ENCODE assay signal across 24 cellular contexts in genomic region chr18:61169386-61169785, GRCh38.
DNase-seq lines count a peak whose midpoint lies in the region; ATAC-seq, FAIRE-seq and TF ChIP-seq lines count a peak whose summit lies in the region.
"Had no signal": no experiment of that assay in that cellular context is flagged by ENCODE, and none has a peak within 500 bp of the region (broad histone marks: within the 10 kb centered on the region; RNA-seq: fewer than 3 reads in every experiment).

No MANE protein-coding gene starts in this region.

- H3K4me3 ChIP-seq in HepG2 (replicated peaks in 1 of 3; ENCODE audit: insufficient read depth in 1 of 3, low read depth in 2 of 3, low read length in 3 of 3) (no peak overlapping the region), right lobe of liver (no peak overlapping the region), epithelial cell of esophagus (ENCODE audit: low read length) (no peak overlapping the region), body of pancreas (no peak overlapping the region)
- H3K4me3 ChIP-seq: BLaER1, GM23248 had no signal

- H4K20me1 ChIP-seq in HepG2 (ENCODE audit: insufficient read depth, low read length), result no peaks in the 10 kb centered on the region
- H4K20me1 ChIP-seq: BLaER1 had no signal

- H3K27me3 ChIP-seq in HepG2 (ENCODE audit: control insufficient read depth in 1 of 2, insufficient read depth in 2 of 2, low read length in 2 of 2), result no peaks in the 10 kb centered on the region; a peak in 1 of 5 replicates
- H3K27me3 ChIP-seq in right lobe of liver, result no peaks in the 10 kb centered on the region
- H3K27me3 ChIP-seq in body of pancreas, result no peaks in the 10 kb centered on the region
- H3K27me3 ChIP-seq: BLaER1 had no signal

- no peak for TF ChIP-seq RAD21 in HepG2 (CRISPR knock-in tag; IDR thresholded peaks at IDR 0.05)

- H3K4me2 ChIP-seq in HepG2 (ENCODE audit: low read depth, low read length), result no peak overlapping the region
- H3K4me2 ChIP-seq: BLaER1 had no signal

- H2AFZ ChIP-seq in HepG2 (ENCODE audit: low read length), result no peak overlapping the region
- H2AFZ ChIP-seq: GM23248 had no signal

- H3K4me3 Mint-ChIP-seq in activated T-helper 2 cell treated with anti-CD3 and anti-CD28 coated beads, Interferon-gamma antibody, Interleukin-2, Interleukin-4, amounts not matched to agents 10 μg/mL and 5 μg/mL and 100 μg/mL, durations not matched to agents 14 hours and 24 hours and 36 hours (ENCODE audit: low read depth), result no peak overlapping the region
- H3K4me3 Mint-ChIP-seq: B cell; CD4-positive, CD25-positive, alpha-beta regulatory T cell; CD8-positive, alpha-beta T cell had no signal

- no peaks in the 10 kb centered on the region; the same call in 1 of the 2 replicates for H3K9me3 ChIP-seq in HepG2 (ENCODE audit: low read length)
- no peaks in the 10 kb centered on the region for H3K9me3 ChIP-seq in right lobe of liver
- no peaks in the 10 kb centered on the region for H3K9me3 ChIP-seq in body of pancreas
- H3K9me3 ChIP-seq: BLaER1, Caco-2 had no signal

- TF ChIP-seq CTCF in HepG2 (CRISPR knock-in tag; IDR thresholded peaks at IDR 0.05) (no peak), right lobe of liver (IDR thresholded peaks at IDR 0.05) (no peak), epithelial cell of esophagus (IDR thresholded peaks at IDR 0.05; ENCODE audit: insufficient read depth, low read depth, low read length, missing control alignments) (no peak), body of pancreas (IDR thresholded peaks at IDR 0.05) (no peak)

- H3K27ac ChIP-seq in HepG2 (ENCODE audit: extremely low read length, insufficient read depth, low read length), result no peak overlapping the region
- no peak overlapping the region for H3K27ac ChIP-seq in right lobe of liver
- no peak overlapping the region for H3K27ac ChIP-seq in body of pancreas
- H3K27ac ChIP-seq: 22Rv1, BLaER1, C4-2B, GM23248 had no signal

- BruUV-seq in HepG2 (replicated peaks; lab: Mats Ljungman, UMichigan), result no TSS peak

- H3K27ac Mint-ChIP-seq in activated T-helper 2 cell treated with anti-CD3 and anti-CD28 coated beads, Interferon-gamma antibody, Interleukin-2, Interleukin-4, amounts not matched to agents 10 μg/mL and 5 μg/mL and 100 μg/mL, durations not matched to agents 14 hours and 24 hours and 36 hours, result no peak overlapping the region
- H3K27ac Mint-ChIP-seq: B cell; CD4-positive, CD25-positive, alpha-beta regulatory T cell; CD8-positive, alpha-beta T cell had no signal

- H3K9me3 Mint-ChIP-seq in activated T-helper 2 cell treated with anti-CD3 and anti-CD28 coated beads, Interferon-gamma antibody, Interleukin-2, Interleukin-4, amounts not matched to agents 10 μg/mL and 5 μg/mL and 100 μg/mL, durations not matched to agents 14 hours and 24 hours and 36 hours, result no peaks in the 10 kb centered on the region
- H3K9me3 Mint-ChIP-seq: CD8-positive, alpha-beta T cell had no signal

- in situ Hi-C loops in HepG2 (cut with HindIII; ENCODE audit: extremely low pct_ligation_motif_present, low pct_unique_long_range_greater_than_20kb), result no loop called here

- H3K4me1 Mint-ChIP-seq in activated T-helper 2 cell treated with anti-CD3 and anti-CD28 coated beads, Interferon-gamma antibody, Interleukin-2, Interleukin-4, amounts not matched to agents 10 μg/mL and 5 μg/mL and 100 μg/mL, durations not matched to agents 14 hours and 24 hours and 36 hours (ENCODE audit: low read depth), result no peaks in the 10 kb centered on the region
- H3K4me1 Mint-ChIP-seq: B cell; CD4-positive, CD25-positive, alpha-beta regulatory T cell had no signal

- no peak overlapping the region for H3K9ac ChIP-seq in HepG2 (ENCODE audit: insufficient read depth, low read depth, low read length)
- H3K9ac ChIP-seq: BLaER1, GM23248 had no signal

- 0% methylated on average over 4 of the region's 4 CpGs for WGBS in HepG2 (ENCODE audit: low lambda C conversion rate)
- 62% methylated on average over 4 of the region's 4 CpGs for WGBS in right lobe of liver (ENCODE audit: insufficient coverage, low coverage, low lambda C conversion rate, missing lambda C conversion rate)
- 52 to 61% methylated on average over 4 of the region's 4 CpGs for WGBS in body of pancreas, 2 donors

- H3K79me2 ChIP-seq in HepG2 (ENCODE audit: insufficient read depth, low read length), result no peaks in the 10 kb centered on the region

- no peaks in the 10 kb centered on the region for H3K36me3 Mint-ChIP-seq in activated T-helper 2 cell treated with anti-CD3 and anti-CD28 coated beads, Interferon-gamma antibody, Interleukin-2, Interleukin-4, amounts not matched to agents 10 μg/mL and 5 μg/mL and 100 μg/mL, durations not matched to agents 14 hours and 24 hours and 36 hours (ENCODE audit: low read depth)
- H3K36me3 Mint-ChIP-seq: CD4-positive, CD25-positive, alpha-beta regulatory T cell; CD8-positive, alpha-beta T cell had no signal

- POLR2A ChIA-PET in HepG2 (lab: Yijun Ruan, JAX), result no interaction called here

- intact Hi-C loops in HepG2 (cut with micrococcal nuclease; ENCODE audit: unreplicated experiment), result no loop called here
- intact Hi-C loops in right lobe of liver (cut with DNase I), result no loop called here
- intact Hi-C loops in activated T-helper 2 cell treated with anti-CD3 and anti-CD28 coated beads, Interferon-gamma antibody, Interleukin-2, Interleukin-4, amounts not matched to agents 10 μg/mL and 5 μg/mL and 100 μg/mL, durations not matched to agents 14 hours and 24 hours and 36 hours (cut with micrococcal nuclease), result no loop called here
- intact Hi-C loops in body of pancreas (cut with DNase I), result no loop called here

- H3K27me3 Mint-ChIP-seq in activated T-helper 2 cell treated with anti-CD3 and anti-CD28 coated beads, Interferon-gamma antibody, Interleukin-2, Interleukin-4, amounts not matched to agents 10 μg/mL and 5 μg/mL and 100 μg/mL, durations not matched to agents 14 hours and 24 hours and 36 hours (ENCODE audit: low read depth), result no peaks in the 10 kb centered on the region
- H3K27me3 Mint-ChIP-seq: B cell; CD4-positive, CD25-positive, alpha-beta regulatory T cell had no signal

- no peak for DNase-seq in HepG2 (ENCODE audit: low spot score)
- no peak for DNase-seq in right lobe of liver
- DNase-seq in epithelial cell of esophagus (ENCODE audit: low read depth), result peak; percentile 6
- DNase-seq in kidney tubule cell (ENCODE audit: low spot score), result peak; percentile 27
- DNase-seq in activated T-helper 2 cell treated with anti-CD3 and anti-CD28 coated beads, Interferon-gamma antibody, Interleukin-2, Interleukin-4, amounts not matched to agents 10 μg/mL and 5 μg/mL and 100 μg/mL, durations not matched to agents 14 hours and 24 hours and 36 hours (ENCODE audit: low spot score), result no peak
- DNase-seq in activated CD4-positive, CD25-positive, alpha-beta regulatory T cell treated with anti-CD3 and anti-CD28 coated beads, Interleukin-2, amount 50 U/mL, for 72 hours, result no peak
- no peak for DNase-seq in body of pancreas
- DNase-seq: Caco-2; CD4-positive, CD25-positive, alpha-beta regulatory T cell; CD8-positive, alpha-beta T cell; DMS153; DND-41; GM23248; H7; HCEC 1CT had no signal

- CTCF ChIA-PET in HepG2 (lab: Yijun Ruan, JAX; ENCODE audit: low intra/inter-chr PET ratio, low total read pairs), result no interaction called here

- TF ChIP-seq POLR2A in HepG2 (IDR thresholded peaks at IDR 0.05; ENCODE audit: insufficient read depth in 1 of 2, low read depth in 2 of 2, low read length in 2 of 2), result no peak
- TF ChIP-seq POLR2A in right lobe of liver (IDR thresholded peaks at IDR 0.05), result no peak
- TF ChIP-seq POLR2A in body of pancreas (IDR thresholded peaks at IDR 0.05), result no peak

- FAIRE-seq in HepG2 (lab: Jason Lieb, UNC), result no peak
- FAIRE-seq: A204.1, G401.6, GM12892, H1 had no signal

- H3K36me3 ChIP-seq in HepG2 (replicated peaks in 1 of 2; ENCODE audit: control insufficient read depth in 1 of 2, insufficient read depth in 2 of 2, low read length in 2 of 2), result no peaks in the 10 kb centered on the region
- H3K36me3 ChIP-seq in right lobe of liver, result no peaks in the 10 kb centered on the region
- no peaks in the 10 kb centered on the region for H3K36me3 ChIP-seq in body of pancreas (replicated peaks in 1 of 2; ENCODE audit: insufficient read depth in 1 of 2, low read depth in 2 of 2)
- H3K36me3 ChIP-seq: BLaER1 had no signal

- H3K4me1 ChIP-seq in HepG2 (ENCODE audit: insufficient read depth, low read length), result no peaks in the 10 kb centered on the region
- no peaks in the 10 kb centered on the region for H3K4me1 ChIP-seq in right lobe of liver
- no peaks in the 10 kb centered on the region for H3K4me1 ChIP-seq in body of pancreas
- H3K4me1 ChIP-seq: BLaER1, Caco-2 had no signal

- ATAC-seq in HepG2, result no peak
- ATAC-seq in right lobe of liver, result no peak
- no peak for ATAC-seq in HG02678 (IDR thresholded peaks at IDR 0.05; ENCODE audit: unreplicated experiment)
- no peak for ATAC-seq in body of pancreas
- ATAC-seq: CD8-positive, alpha-beta T cell had no signal

- TF ChIP-seq EP300 in HepG2 (IDR thresholded peaks at IDR 0.05; ENCODE audit: low read depth in 2 of 2, low read length in 2 of 2), result no peak
- TF ChIP-seq EP300 in HepG2 (CRISPR knock-in tag; IDR thresholded peaks at IDR 0.05; ENCODE audit: borderline replicate concordance), result no peak

TF ChIP-seq in HepG2, 621 proteins besides CTCF, POLR2A, EP300 and RAD21 (continues in another document):
- TF ChIP-seq KDM3A (CRISPR knock-in tag; IDR thresholded peaks at IDR 0.05; ENCODE audit: low read depth), result no peak
- TF ChIP-seq MNT (IDR thresholded peaks at IDR 0.05), result peak; percentile 62
- TF ChIP-seq DDIT3 (CRISPR knock-in tag; IDR thresholded peaks at IDR 0.05), result no peak
- TF ChIP-seq ZFP82 (CRISPR knock-in tag; IDR thresholded peaks at IDR 0.05; ENCODE audit: borderline replicate concordance), result no peak
- no peak for TF ChIP-seq PHF21A (CRISPR knock-in tag; IDR thresholded peaks at IDR 0.05)
- TF ChIP-seq FOXO1 (CRISPR knock-in tag; IDR thresholded peaks at IDR 0.05), result no peak

Comparison
In these comparisons a context has a peak if more than half of its experiments do, and no peak if none do; other contexts are left out.
1. DNase-seq: peak in epithelial cell of esophagus (single experiment) and kidney tubule cell (single experiment); none in HepG2 (single experiment), right lobe of liver (0 of 3), activated T-helper 2 cell treated with anti-CD3 and anti-CD28 coated beads, Interferon-gamma antibody, Interleukin-2, Interleukin-4, amounts not matched to agents 10 μg/mL and 5 μg/mL and 100 μg/mL, durations not matched to agents 14 hours and 24 hours and 36 hours (single experiment), activated CD4-positive, CD25-positive, alpha-beta regulatory T cell treated with anti-CD3 and anti-CD28 coated beads, Interleukin-2, amount 50 U/mL, for 72 hours (single experiment) and body of pancreas (0 of 4).